17 cellular contexts compared by ENCODE assay signal in the genomic region with DNA sequence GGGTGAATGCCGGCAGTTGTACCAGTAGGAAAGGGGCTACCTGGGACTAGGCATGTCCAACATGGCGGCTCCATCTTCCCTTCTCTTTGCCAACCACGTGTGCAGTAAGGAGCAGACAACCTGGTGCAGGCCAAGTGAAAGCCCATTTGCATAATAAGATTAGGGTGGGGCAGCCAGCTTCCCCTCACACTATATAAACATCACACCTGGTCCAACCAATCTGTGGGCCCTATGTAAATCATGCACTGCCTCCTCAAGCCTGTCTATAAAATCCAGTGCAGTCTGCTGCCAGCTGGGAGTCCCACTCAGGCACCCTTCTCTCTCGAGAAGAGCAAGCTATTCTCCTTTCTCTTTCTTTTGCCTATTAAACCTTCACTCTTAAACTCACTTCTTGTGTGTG.
DNase-seq lines count a peak whose midpoint lies in the region; ATAC-seq and TF ChIP-seq lines count a peak whose summit lies in the region.
"Had no signal": no experiment of that assay in that cellular context is flagged by ENCODE, and none has a peak within 500 bp of the region (broad histone marks: within the 10 kb centered on the region; RNA-seq: fewer than 3 reads in every experiment).

No MANE protein-coding gene starts in this region.

- DNase-seq in DMS 273 (lab: John Stamatoyannopoulos, UW; ENCODE audit: unreplicated experiment) = peak; percentile 63
- DNase-seq in DMS 273 treated with DMSO at 0.1 percent for 48 hours (lab: John Stamatoyannopoulos, UW) = no peak
- peak; percentile 47 for DNase-seq in NCI-H2029 (lab: John Stamatoyannopoulos, UW)
- DNase-seq in NCI-H774 (lab: John Stamatoyannopoulos, UW) = peak; percentile 74
- no peak for DNase-seq in nephron progenitor cell
- no peak for DNase-seq in NOMO-1 treated with DMSO at 0.1 percent for 48 hours (lab: John Stamatoyannopoulos, UW; ENCODE audit: unreplicated experiment)
- DNase-seq: DMS79 treated with DMSO at 0.1 percent for 48 hours, GDM1, HFFc6, NCI-H1092, NCI-H2081 treated with DMSO at 0.1 percent for 48 hours had no signal

- no peak for TF ChIP-seq CTCF in nephron progenitor cell (IDR thresholded peaks at IDR 0.05)

- peaks cover 6% of the 10 kb centered on the region for H3K27me3 Mint-ChIP-seq in nephron progenitor cell (ENCODE audit: low read depth, poor library complexity)
- H3K27me3 Mint-ChIP-seq: IgD-negative memory B cell had no signal

- H3K4me1 Mint-ChIP-seq in nephron progenitor cell = peaks cover 20% of the 10 kb centered on the region
- H3K4me1 Mint-ChIP-seq: IgD-negative memory B cell had no signal

- H3K27ac Mint-ChIP-seq in nephron progenitor cell = peak overlapping the region; percentile 19
- H3K27ac Mint-ChIP-seq: HFFc6; IgD-negative memory B cell; T-helper 1 cell treated with Interleukin-12 subunit alpha and Interleukin-12 subunit beta and Interleukin-4 antibody, amounts not matched to agents 30 μg/mL and 1 μg/mL, for 36 hours had no signal

- no peaks in the 10 kb centered on the region for H3K36me3 Mint-ChIP-seq in nephron progenitor cell (ENCODE audit: low read depth)
- H3K36me3 Mint-ChIP-seq: IgD-negative memory B cell had no signal

- ATAC-seq in GM19467 (IDR thresholded peaks at IDR 0.05; ENCODE audit: unreplicated experiment) (no peak), GM21528 (IDR thresholded peaks at IDR 0.05; ENCODE audit: low FRiP score, unreplicated experiment) (no peak)
- ATAC-seq: Right ventricle myocardium inferior, SK-N-SH treated with all-trans-retinoic acid at 6 μM for 48 hours had no signal

- peaks cover 11% of the 10 kb centered on the region for H3K9me3 Mint-ChIP-seq in nephron progenitor cell

- H3K4me3 Mint-ChIP-seq in nephron progenitor cell = no peak overlapping the region
- H3K4me3 Mint-ChIP-seq: HFFc6; IgD-negative memory B cell; T-helper 1 cell treated with Interleukin-12 subunit alpha and Interleukin-12 subunit beta and Interleukin-4 antibody, amounts not matched to agents 30 μg/mL and 1 μg/mL, for 36 hours had no signal

Comparison
In these comparisons a context has a peak if more than half of its experiments do, and no peak if none do; other contexts are left out.
1. DNase-seq: peak in DMS 273 (single experiment), NCI-H2029 (single experiment) and NCI-H774 (single experiment); none in DMS 273 treated with DMSO at 0.1 percent for 48 hours (single experiment), nephron progenitor cell (single experiment) and NOMO-1 treated with DMSO at 0.1 percent for 48 hours (single experiment).